ENCODE assay signal across 33 cellular contexts in genomic region chr3:75334299-75334698, GRCh38.
"Had no signal": no experiment of that assay in that cellular context is flagged by ENCODE, and none has a peak within 500 bp of the region (broad histone marks: within the 10 kb centered on the region; RNA-seq: fewer than 3 reads in every experiment).

No MANE protein-coding gene starts in this region.

- H3K9me3 ChIP-seq: adrenal gland, body of pancreas, breast epithelium had no signal

- DNase-seq: activated B cell treated with CpG ODN at 0.5 μM for 24 hours; activated CD4-positive, alpha-beta memory T cell treated with anti-CD3 and anti-CD28 coated beads for 36 hours; activated CD4-positive, alpha-beta T cell treated with anti-CD3 and anti-CD28 coated beads for 4 hours; activated CD4-positive, alpha-beta T cell treated with anti-CD3 and anti-CD28 coated beads, Interleukin-2, amount 10 ng/mL, durations not matched to agents 24 days and 14 days; activated CD4-positive, alpha-beta T cell treated with anti-CD3 and anti-CD28 coated beads, Interleukin-2, amount 50 U/mL, for 1 hour; activated CD4-positive, alpha-beta T cell treated with anti-CD3 and anti-CD28 coated beads, Interleukin-2, amount 50 U/mL, for 4 hours; activated CD4-positive, CD25-positive, alpha-beta regulatory T cell treated with anti-CD3 and anti-CD28 coated beads, Interleukin-2, amount 50 U/mL, for 72 hours; activated CD8-positive, alpha-beta memory T cell treated with anti-CD3 and anti-CD28 coated beads, Interleukin-2, amount 50 U/mL, for 4 hours; activated CD8-positive, alpha-beta T cell treated with anti-CD3 and anti-CD28 coated beads for 36 hours; activated effector memory CD4-positive, alpha-beta T cell treated with anti-CD3 and anti-CD28 coated beads, Interleukin-2, amount 50 U/mL, for 16 hours; activated gamma-delta T cell treated with Interleukin-2 at 50 U/mL for 16 hours; activated naive CD4-positive, alpha-beta T cell; activated naive CD4-positive, alpha-beta T cell treated with anti-CD3 and anti-CD28 coated beads for 36 hours; activated naive CD4-positive, alpha-beta T cell treated with anti-CD3 and anti-CD28 coated beads, Interleukin-2, amount 50 U/mL, for 16 hours; activated naive CD8-positive, alpha-beta T cell treated with anti-CD3 and anti-CD28 coated beads for 36 hours; activated T-cell treated with anti-CD3 and anti-CD28 coated beads for 4 hours; activated T-cell treated with anti-CD3 and anti-CD28 coated beads, Interleukin-2, amount 50 U/mL, for 1 hour; activated T-cell treated with anti-CD3 and anti-CD28 coated beads, Interleukin-2, amount 50 U/mL, for 4 hours; activated T-cell treated with anti-CD3 and anti-CD28 coated beads, Interleukin-2, amount 50 U/mL, for 72 hours; adrenal gland; amniotic stem cell; aorta; body of pancreas; brain microvascular endothelial cell; central memory CD4-positive, alpha-beta T cell; SW 1271; T-helper 1 cell; T-helper 2 cell; T-helper 9 cell had no signal

- H3K4me3 ChIP-seq: adrenal gland, body of pancreas, breast epithelium had no signal

- H3K27me3 ChIP-seq: adrenal gland, body of pancreas, brain microvascular endothelial cell, breast epithelium had no signal

- H3K36me3 ChIP-seq: adrenal gland, brain microvascular endothelial cell, breast epithelium had no signal

- H3K27ac ChIP-seq: adrenal gland, body of pancreas, brain microvascular endothelial cell, breast epithelium, VCaP had no signal

- H3K4me1 ChIP-seq: adrenal gland, breast epithelium had no signal

- ATAC-seq: activated CD8-positive, alpha-beta T cell treated with anti-CD3 and anti-CD28 coated beads for 36 hours; activated naive CD4-positive, alpha-beta T cell treated with anti-CD3 and anti-CD28 coated beads, Interleukin-2, amount 50 U/mL, for 72 hours; activated T-cell treated with anti-CD3 and anti-CD28 coated beads, Interleukin-2, amount 50 U/mL, for 4 hours; activated T-cell treated with anti-CD3 and anti-CD28 coated beads, Interleukin-2, amount 50 U/mL, for 72 hours; activated T-helper 17 cell treated with anti-CD3 and anti-CD28 coated beads, Interleukin-2, amount 50 U/mL, for 72 hours; body of pancreas had no signal
